21 cellular contexts compared by ENCODE assay signal in the genomic region with DNA sequence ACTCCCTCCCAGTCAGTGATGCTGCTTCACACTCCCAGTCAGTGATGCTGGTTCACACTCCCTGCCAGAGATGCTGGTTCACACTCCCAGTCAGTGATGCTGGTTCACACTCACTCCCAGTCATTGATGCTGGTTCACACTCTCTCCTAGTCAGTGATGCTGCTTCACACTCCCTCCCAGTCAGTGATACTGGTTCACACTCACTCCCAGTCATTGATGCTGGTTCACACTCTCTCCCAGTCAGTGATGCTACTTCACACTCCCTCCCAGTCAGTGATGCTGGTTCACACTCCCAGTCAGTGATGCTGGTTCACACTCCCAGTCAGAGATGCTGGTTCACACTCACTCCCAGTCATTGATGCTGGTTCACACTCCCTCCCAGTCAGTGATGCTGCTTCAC. TPM values are rescaled to one million over a fixed set of nuclear protein-coding genes. Genes with fewer than 3 reads are reported as not detected.
DNase-seq lines count a peak whose midpoint lies in the region; ATAC-seq, FAIRE-seq and TF ChIP-seq lines count a peak whose summit lies in the region.
"Had no signal": no experiment of that assay in that cellular context is flagged by ENCODE, and none has a peak within 500 bp of the region (broad histone marks: within the 10 kb centered on the region; RNA-seq: fewer than 3 reads in every experiment).

No MANE protein-coding gene starts in this region.

- H3K36me3 ChIP-seq in bronchial epithelial cell (ENCODE audit: control insufficient read depth, insufficient read depth, low read length) (no peaks in the 10 kb centered on the region), spleen (no peaks in the 10 kb centered on the region)
- H3K36me3 ChIP-seq: BE2C had no signal

- peaks cover 0 to 49% (median 23%) of the 10 kb centered on the region in 8 donors for H3K9me3 ChIP-seq in spleen
- H3K9me3 ChIP-seq: BE2C had no signal

- H3K4me3 Mint-ChIP-seq in CD14-positive monocyte, result no peak overlapping the region
- H3K4me3 Mint-ChIP-seq: CD8-positive, alpha-beta T cell had no signal

- intact Hi-C loops in CD14-positive monocyte (cut with micrococcal nuclease), result no loop called here
- intact Hi-C loops in spleen (cut with DNase I; ENCODE audit: low total_unique reads), result no loop called here

- H3K4me3 ChIP-seq in bronchial epithelial cell (ENCODE audit: low read depth, low read length) (no peak overlapping the region), spleen (no peak overlapping the region)

- no peaks in the 10 kb centered on the region for H3K4me1 ChIP-seq in spleen
- H3K4me1 ChIP-seq: BE2C had no signal

- no peak for TF ChIP-seq CTCF in CD14-positive monocyte (IDR thresholded peaks at IDR 0.05)
- TF ChIP-seq CTCF in bronchial epithelial cell (IDR thresholded peaks at IDR 0.05; ENCODE audit: insufficient read depth, low read length, severe bottlenecking), result no peak
- no peak for TF ChIP-seq CTCF in spleen (IDR thresholded peaks at IDR 0.05 in 8 of 11, conservative IDR thresholded peaks at IDR 0.05 in 3 of 11)

- H3K27ac Mint-ChIP-seq in CD14-positive monocyte, result no peak overlapping the region
- H3K27ac Mint-ChIP-seq: CD8-positive, alpha-beta T cell had no signal

- H3K9me3 Mint-ChIP-seq in CD14-positive monocyte, result peaks cover 0 to 35% (median 14%) of the 10 kb centered on the region in 7 donors

- FAIRE-seq in bronchial epithelial cell (lab: Jason Lieb, UNC), result peak; percentile 98
- FAIRE-seq: A204.1, GM12892, GM19239, H54 had no signal

- H3K27me3 ChIP-seq in bronchial epithelial cell (ENCODE audit: control insufficient read depth, insufficient read depth, low read length) (no peaks in the 10 kb centered on the region), spleen (replicated peaks in 1 of 7) (peaks cover 0 to 9% (median 0%) of the 10 kb centered on the region in 7 donors)
- H3K27me3 ChIP-seq: BE2C had no signal

- ATAC-seq in GM19023 (IDR thresholded peaks at IDR 0.05; ENCODE audit: unreplicated experiment) (no peak), HG02623 (IDR thresholded peaks at IDR 0.05; ENCODE audit: unreplicated experiment) (no peak)
- ATAC-seq: CD8-positive, alpha-beta T cell; HCT116 had no signal

- no peak for TF ChIP-seq POLR2A in spleen (IDR thresholded peaks at IDR 0.05)

- no peaks in the 10 kb centered on the region for H3K4me1 Mint-ChIP-seq in CD14-positive monocyte

- H3K27me3 Mint-ChIP-seq in CD14-positive monocyte (ENCODE audit: low read depth in 3 of 3), result peaks cover 4 to 8% (median 6%) of the 10 kb centered on the region in 3 donors

- H3K36me3 Mint-ChIP-seq in CD14-positive monocyte, result no peaks in the 10 kb centered on the region

- DNase-seq in CD14-positive monocyte (ENCODE audit: low spot score), result peak; percentile 18
- DNase-seq in bronchial epithelial cell (ENCODE audit: low read depth), result no peak
- peak; percentile 33 for DNase-seq in mesenteric fat pad (ENCODE audit: low spot score)
- DNase-seq in spleen, result peak; percentile 27
- DNase-seq in iPS-NIHi11 (ENCODE audit: low spot score), result no peak
- no peak for DNase-seq in cerebellar cortex (ENCODE audit: low spot score)
- DNase-seq: BE2C; CD8-positive, alpha-beta T cell; COR-L47; DMS153; DND-41; GDM1; IMR-90 had no signal

- no peak overlapping the region for H3K27ac ChIP-seq in spleen
- H3K27ac ChIP-seq: C4-2B had no signal

RNA-seq across cellular contexts. Expression of gene KCNG2, which starts 34.3 kb away (rescaled TPM):
- polyA plus RNA-seq in CD14-positive monocyte (not detected), spleen (under 1 TPM; 0.15 to 0.38 (median 0.22) TPM)
- total RNA-seq in bronchial epithelial cell (not detected in 2 replicates), mesenteric fat pad (0.51 TPM), spleen (1 to 10 TPM in 3 of 7 donors, under 1 TPM in 3, not detected in 1; 0.17 to 3.2 (median 1.1) TPM)
- total RNA-seq: CD8-positive, alpha-beta T cell; IMR-90 had no signal
- polyA plus RNA-seq: IMR-90 had no signal

Comparison
In these comparisons a context has a peak if more than half of its experiments do, and no peak if none do; other contexts are left out.
1. DNase-seq: peak in CD14-positive monocyte (single experiment), mesenteric fat pad (single experiment) and spleen (single experiment); none in bronchial epithelial cell (single experiment), iPS-NIHi11 (single experiment) and cerebellar cortex (single experiment).